ENCODE assay signal across 25 cellular contexts in the genomic region with DNA sequence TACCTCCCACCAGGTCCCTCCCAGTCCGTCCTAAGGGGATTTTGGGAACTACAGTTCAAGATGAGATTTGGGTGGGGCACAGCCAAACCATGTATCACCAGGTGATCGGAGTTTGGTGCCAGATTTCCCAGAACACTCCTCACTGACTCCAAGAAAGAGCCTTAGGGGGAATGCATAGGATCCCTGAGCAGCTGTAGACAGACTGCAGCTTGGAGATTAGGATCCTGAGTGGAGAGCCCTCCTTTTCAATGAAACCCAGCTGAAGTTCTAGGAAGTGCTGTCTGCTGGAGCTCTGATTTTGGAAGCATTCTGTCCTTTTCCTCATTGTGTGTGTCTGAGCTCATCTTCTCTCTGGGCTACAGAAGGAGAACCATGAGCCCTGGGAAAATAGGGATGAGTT. TPM values are rescaled to one million over a fixed set of nuclear protein-coding genes. Genes with fewer than 3 reads are reported as not detected.
"Had no signal": no experiment of that assay in that cellular context is flagged by ENCODE, and none has a peak within 500 bp of the region (broad histone marks: within the 10 kb centered on the region; RNA-seq: fewer than 3 reads in every experiment).

No MANE protein-coding gene starts in this region.

- FAIRE-seq: endothelial cell of umbilical vein, frontal cortex, kidney had no signal

- H3K4me1 Mint-ChIP-seq: immature natural killer cell had no signal

- H3K36me3 Mint-ChIP-seq: immature natural killer cell; naive thymus-derived CD4-positive, alpha-beta T cell had no signal

- H3K27ac ChIP-seq: colonic mucosa, esophagus muscularis mucosa, foreskin keratinocyte, gastroesophageal sphincter, heart left ventricle, hepatocyte, left lung, lower lobe of right lung had no signal

- H3K9me3 Mint-ChIP-seq: effector memory CD8-positive, alpha-beta T cell; immature natural killer cell had no signal

- H3K9me3 ChIP-seq: colonic mucosa, esophagus muscularis mucosa, gastroesophageal sphincter, lower lobe of right lung had no signal

- H2AFZ ChIP-seq: hepatocyte had no signal

- H3K27ac Mint-ChIP-seq: dendritic cell treated with granulocyte-macrophage colony-stimulating factor and Interleukin-4, amounts not matched to agents 40 ng/mL and 50 ng/mL, for 4 days; effector memory CD8-positive, alpha-beta T cell; naive thymus-derived CD4-positive, alpha-beta T cell had no signal

- H3K27me3 ChIP-seq: colonic mucosa, esophagus muscularis mucosa, foreskin keratinocyte, gastroesophageal sphincter, hepatocyte, left lung had no signal

- H3K4me3 Mint-ChIP-seq: dendritic cell treated with granulocyte-macrophage colony-stimulating factor and Interleukin-4, amounts not matched to agents 40 ng/mL and 50 ng/mL, for 4 days; effector memory CD8-positive, alpha-beta T cell; immature natural killer cell; naive thymus-derived CD4-positive, alpha-beta T cell had no signal

- DNase-seq: colonic mucosa; cortex of kidney; effector CD8-positive, alpha-beta T cell; effector memory CD8-positive, alpha-beta T cell; foreskin keratinocyte; heart left ventricle; hypothalamus; immature natural killer cell; islet precursor cell; kidney glomerular epithelial cell; left cardiac atrium; left lung; left ventricle myocardium superior; lower lobe of right lung; mesenchymal stem cell; midbrain; naive thymus-derived CD4-positive, alpha-beta T cell had no signal

- H3K4me2 ChIP-seq: hepatocyte had no signal

- H3K4me3 ChIP-seq: colonic mucosa, esophagus muscularis mucosa, gastroesophageal sphincter, heart left ventricle, hepatocyte, left lung, lower lobe of right lung had no signal

- H3K36me3 ChIP-seq: colonic mucosa, esophagus muscularis mucosa, gastroesophageal sphincter, heart left ventricle, left lung, lower lobe of right lung had no signal

- H3K79me2 ChIP-seq: hepatocyte had no signal

- ATAC-seq: effector memory CD8-positive, alpha-beta T cell; foreskin keratinocyte; gastroesophageal sphincter; heart left ventricle; left ventricle myocardium superior; naive thymus-derived CD4-positive, alpha-beta T cell had no signal

- H3K4me1 ChIP-seq: lower lobe of right lung had no signal

RNA-seq across cellular contexts. Expression of gene FHAD1, which starts 40.6 kb away (rescaled TPM):
- total RNA-seq: left ventricle myocardium superior, lung microvascular endothelial cell had no signal
- polyA plus RNA-seq: naive thymus-derived CD4-positive, alpha-beta T cell had no signal
